14 cellular contexts compared by ENCODE assay signal in the genomic region with DNA sequence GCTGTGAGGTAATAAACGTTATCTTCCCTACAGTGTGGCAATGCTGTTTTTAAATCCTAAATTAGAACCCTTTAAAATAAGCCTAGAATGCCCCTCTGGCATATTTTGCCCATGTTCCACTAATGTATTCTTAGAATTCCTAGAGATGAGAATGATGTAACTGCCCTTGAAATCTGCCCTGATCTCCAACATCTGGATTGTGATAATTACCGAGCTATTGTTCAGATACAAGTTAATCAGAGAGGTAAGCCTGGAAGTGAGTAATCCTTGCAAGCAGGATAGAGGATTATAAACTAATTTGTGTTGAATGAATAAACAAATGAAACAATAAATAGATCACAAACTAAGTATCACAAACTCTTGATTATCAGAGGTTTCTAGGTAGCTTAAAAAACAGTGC.
"Had no signal": no experiment of that assay in that cellular context is flagged by ENCODE, and none has a peak within 500 bp of the region (broad histone marks: within the 10 kb centered on the region; RNA-seq: fewer than 3 reads in every experiment).

No MANE protein-coding gene starts in this region.

- H3K4me3 ChIP-seq: esophagus muscularis mucosa, gastrocnemius medialis, left lung, sigmoid colon, upper lobe of right lung had no signal

- H3K27me3 ChIP-seq: esophagus muscularis mucosa, gastrocnemius medialis, left lung, sigmoid colon, upper lobe of right lung had no signal

- H3K36me3 ChIP-seq: upper lobe of right lung had no signal

- H3K9me3 ChIP-seq: esophagus muscularis mucosa, gastrocnemius medialis, left lung, sigmoid colon, upper lobe of right lung had no signal

- H3K27ac ChIP-seq: esophagus muscularis mucosa, gastrocnemius medialis, left lung, sigmoid colon, upper lobe of right lung, VCaP had no signal

- DNase-seq: activated CD4-positive, alpha-beta T cell treated with anti-CD3 and anti-CD28 coated beads for 36 hours; activated CD8-positive, alpha-beta T cell treated with anti-CD3 and anti-CD28 coated beads for 36 hours; activated naive CD4-positive, alpha-beta T cell; cortex of kidney; effector memory CD4-positive, alpha-beta T cell; gastrocnemius medialis; left lung; nephron progenitor cell; sigmoid colon; stimulated activated naive CD8-positive, alpha-beta T cell treated with anti-CD3 and anti-CD28 coated beads, Interleukin-15, Interleukin-2, amounts not matched to agents 100 U/mL and 50 U/mL, for 24 hours; upper lobe of right lung had no signal

- ATAC-seq: activated CD4-positive, alpha-beta T cell treated with anti-CD3 and anti-CD28 coated beads for 36 hours; activated CD8-positive, alpha-beta T cell treated with anti-CD3 and anti-CD28 coated beads for 36 hours; gastrocnemius medialis; left lung; stimulated activated naive CD8-positive, alpha-beta T cell treated with anti-CD3 and anti-CD28 coated beads, Interleukin-15, Interleukin-2, amounts not matched to agents 100 U/mL and 50 U/mL, for 24 hours; upper lobe of right lung had no signal

- FAIRE-seq: keratinocyte had no signal

- H3K4me1 ChIP-seq: esophagus muscularis mucosa, gastrocnemius medialis, left lung, sigmoid colon, upper lobe of right lung had no signal
